Comparison of ENCODE assay signal across 2 cellular contexts in the genomic region with DNA sequence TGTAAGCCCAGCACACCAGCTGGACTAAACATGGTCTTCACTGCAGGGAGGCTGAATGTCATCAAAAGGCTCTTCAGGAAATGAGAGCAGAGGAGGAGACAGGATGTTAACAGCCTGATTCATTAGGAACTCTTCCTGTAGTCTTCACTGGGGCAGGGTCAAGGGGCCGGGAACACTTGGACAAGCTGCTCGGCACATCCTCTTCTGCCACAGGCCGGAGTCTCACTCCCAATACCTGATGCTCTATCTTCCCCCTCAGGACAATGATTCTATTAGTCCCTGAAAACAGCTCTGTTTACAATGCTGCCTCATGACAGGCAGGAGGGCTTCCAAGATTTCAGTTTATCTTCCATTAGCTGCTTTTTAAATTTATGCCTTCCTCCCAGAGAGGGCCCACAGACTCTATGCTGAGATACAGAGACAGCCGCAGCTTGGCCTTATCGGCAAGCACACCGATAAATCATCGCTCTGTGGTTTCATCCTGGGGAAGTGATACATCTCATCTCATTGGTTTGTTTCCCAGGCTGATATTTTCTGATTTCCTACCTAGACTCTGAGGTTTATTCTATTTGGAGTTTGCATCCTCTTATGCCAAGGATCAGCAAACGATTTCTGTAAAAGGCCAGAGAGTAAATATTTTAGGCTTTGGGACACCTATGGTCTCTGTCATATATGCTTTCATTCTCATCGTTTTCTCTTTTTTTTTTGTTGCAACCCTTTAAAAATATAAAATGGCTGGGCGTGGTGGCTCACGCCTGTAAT.
A peak's percentile ranks its signal among the peaks of the same experiment; 100 is the strongest.
TF ChIP-seq lines count a peak whose summit lies in the region.

No MANE protein-coding gene starts in this region.

TF ChIP-seq in liver, 16 proteins besides CTCF, POLR2A, EP300 and RAD21 (continued from another document):
- no peak for TF ChIP-seq GABPA (IDR thresholded peaks at IDR 0.05 in 1 of 2, conservative IDR thresholded peaks at IDR 0.05 in 1 of 2)
- no peak for TF ChIP-seq FOXA1 (IDR thresholded peaks at IDR 0.05)
- TF ChIP-seq JUND (IDR thresholded peaks at IDR 0.05): no peak
- TF ChIP-seq, protein P1, sequence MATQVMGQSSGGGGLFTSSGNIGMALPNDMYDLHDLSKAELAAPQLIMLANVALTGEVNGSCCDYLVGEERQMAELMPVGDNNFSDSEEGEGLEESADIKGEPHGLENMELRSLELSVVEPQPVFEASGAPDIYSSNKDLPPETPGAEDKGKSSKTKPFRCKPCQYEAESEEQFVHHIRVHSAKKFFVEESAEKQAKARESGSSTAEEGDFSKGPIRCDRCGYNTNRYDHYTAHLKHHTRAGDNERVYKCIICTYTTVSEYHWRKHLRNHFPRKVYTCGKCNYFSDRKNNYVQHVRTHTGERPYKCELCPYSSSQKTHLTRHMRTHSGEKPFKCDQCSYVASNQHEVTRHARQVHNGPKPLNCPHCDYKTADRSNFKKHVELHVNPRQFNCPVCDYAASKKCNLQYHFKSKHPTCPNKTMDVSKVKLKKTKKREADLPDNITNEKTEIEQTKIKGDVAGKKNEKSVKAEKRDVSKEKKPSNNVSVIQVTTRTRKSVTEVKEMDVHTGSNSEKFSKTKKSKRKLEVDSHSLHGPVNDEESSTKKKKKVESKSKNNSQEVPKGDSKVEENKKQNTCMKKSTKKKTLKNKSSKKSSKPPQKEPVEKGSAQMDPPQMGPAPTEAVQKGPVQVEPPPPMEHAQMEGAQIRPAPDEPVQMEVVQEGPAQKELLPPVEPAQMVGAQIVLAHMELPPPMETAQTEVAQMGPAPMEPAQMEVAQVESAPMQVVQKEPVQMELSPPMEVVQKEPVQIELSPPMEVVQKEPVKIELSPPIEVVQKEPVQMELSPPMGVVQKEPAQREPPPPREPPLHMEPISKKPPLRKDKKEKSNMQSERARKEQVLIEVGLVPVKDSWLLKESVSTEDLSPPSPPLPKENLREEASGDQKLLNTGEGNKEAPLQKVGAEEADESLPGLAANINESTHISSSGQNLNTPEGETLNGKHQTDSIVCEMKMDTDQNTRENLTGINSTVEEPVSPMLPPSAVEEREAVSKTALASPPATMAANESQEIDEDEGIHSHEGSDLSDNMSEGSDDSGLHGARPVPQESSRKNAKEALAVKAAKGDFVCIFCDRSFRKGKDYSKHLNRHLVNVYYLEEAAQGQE (IDR thresholded peaks at IDR 0.05): no peak
- TF ChIP-seq EGR1 (IDR thresholded peaks at IDR 0.05; ENCODE audit: low read depth in 2 of 2): no peak
- no peak for TF ChIP-seq YY1 (IDR thresholded peaks at IDR 0.05)
- TF ChIP-seq FOXA2 (IDR thresholded peaks at IDR 0.05): no peak
- TF ChIP-seq, protein P2, sequence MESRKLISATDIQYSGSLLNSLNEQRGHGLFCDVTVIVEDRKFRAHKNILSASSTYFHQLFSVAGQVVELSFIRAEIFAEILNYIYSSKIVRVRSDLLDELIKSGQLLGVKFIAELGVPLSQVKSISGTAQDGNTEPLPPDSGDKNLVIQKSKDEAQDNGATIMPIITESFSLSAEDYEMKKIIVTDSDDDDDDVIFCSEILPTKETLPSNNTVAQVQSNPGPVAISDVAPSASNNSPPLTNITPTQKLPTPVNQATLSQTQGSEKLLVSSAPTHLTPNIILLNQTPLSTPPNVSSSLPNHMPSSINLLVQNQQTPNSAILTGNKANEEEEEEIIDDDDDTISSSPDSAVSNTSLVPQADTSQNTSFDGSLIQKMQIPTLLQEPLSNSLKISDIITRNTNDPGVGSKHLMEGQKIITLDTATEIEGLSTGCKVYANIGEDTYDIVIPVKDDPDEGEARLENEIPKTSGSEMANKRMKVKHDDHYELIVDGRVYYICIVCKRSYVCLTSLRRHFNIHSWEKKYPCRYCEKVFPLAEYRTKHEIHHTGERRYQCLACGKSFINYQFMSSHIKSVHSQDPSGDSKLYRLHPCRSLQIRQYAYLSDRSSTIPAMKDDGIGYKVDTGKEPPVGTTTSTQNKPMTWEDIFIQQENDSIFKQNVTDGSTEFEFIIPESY (IDR thresholded peaks at IDR 0.05): no peak
- TF ChIP-seq NR2F2 (IDR thresholded peaks at IDR 0.05): peak; percentile 78
- TF ChIP-seq SP1 (IDR thresholded peaks at IDR 0.05): peak; percentile 14
- TF ChIP-seq HNF4A (conservative IDR thresholded peaks at IDR 0.05): no peak
- TF ChIP-seq TAF1 (conservative IDR thresholded peaks at IDR 0.05): no peak
- TF ChIP-seq, protein P3, sequence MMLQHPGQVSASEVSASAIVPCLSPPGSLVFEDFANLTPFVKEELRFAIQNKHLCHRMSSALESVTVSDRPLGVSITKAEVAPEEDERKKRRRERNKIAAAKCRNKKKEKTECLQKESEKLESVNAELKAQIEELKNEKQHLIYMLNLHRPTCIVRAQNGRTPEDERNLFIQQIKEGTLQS (IDR thresholded peaks at IDR 0.05): no peak

TF ChIP-seq in K562, 482 proteins besides CTCF, POLR2A, EP300 and RAD21 (continues in another document):
- TF ChIP-seq, protein P4, sequence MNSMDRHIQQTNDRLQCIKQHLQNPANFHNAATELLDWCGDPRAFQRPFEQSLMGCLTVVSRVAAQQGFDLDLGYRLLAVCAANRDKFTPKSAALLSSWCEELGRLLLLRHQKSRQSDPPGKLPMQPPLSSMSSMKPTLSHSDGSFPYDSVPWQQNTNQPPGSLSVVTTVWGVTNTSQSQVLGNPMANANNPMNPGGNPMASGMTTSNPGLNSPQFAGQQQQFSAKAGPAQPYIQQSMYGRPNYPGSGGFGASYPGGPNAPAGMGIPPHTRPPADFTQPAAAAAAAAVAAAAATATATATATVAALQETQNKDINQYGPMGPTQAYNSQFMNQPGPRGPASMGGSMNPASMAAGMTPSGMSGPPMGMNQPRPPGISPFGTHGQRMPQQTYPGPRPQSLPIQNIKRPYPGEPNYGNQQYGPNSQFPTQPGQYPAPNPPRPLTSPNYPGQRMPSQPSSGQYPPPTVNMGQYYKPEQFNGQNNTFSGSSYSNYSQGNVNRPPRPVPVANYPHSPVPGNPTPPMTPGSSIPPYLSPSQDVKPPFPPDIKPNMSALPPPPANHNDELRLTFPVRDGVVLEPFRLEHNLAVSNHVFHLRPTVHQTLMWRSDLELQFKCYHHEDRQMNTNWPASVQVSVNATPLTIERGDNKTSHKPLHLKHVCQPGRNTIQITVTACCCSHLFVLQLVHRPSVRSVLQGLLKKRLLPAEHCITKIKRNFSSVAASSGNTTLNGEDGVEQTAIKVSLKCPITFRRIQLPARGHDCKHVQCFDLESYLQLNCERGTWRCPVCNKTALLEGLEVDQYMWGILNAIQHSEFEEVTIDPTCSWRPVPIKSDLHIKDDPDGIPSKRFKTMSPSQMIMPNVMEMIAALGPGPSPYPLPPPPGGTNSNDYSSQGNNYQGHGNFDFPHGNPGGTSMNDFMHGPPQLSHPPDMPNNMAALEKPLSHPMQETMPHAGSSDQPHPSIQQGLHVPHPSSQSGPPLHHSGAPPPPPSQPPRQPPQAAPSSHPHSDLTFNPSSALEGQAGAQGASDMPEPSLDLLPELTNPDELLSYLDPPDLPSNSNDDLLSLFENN (IDR thresholded peaks at IDR 0.05; ENCODE audit: low read depth in 2 of 2, low read length in 2 of 2): 0 out of 4 replicates have a peak, but pooled peaks of 1 of the 2 experiments have one; percentile 32
- TF ChIP-seq CBX5 (IDR thresholded peaks at IDR 0.05; ENCODE audit: borderline replicate concordance, low read depth) (no peak), FOXA3 (CRISPR knock-in tag; conservative IDR thresholded peaks at IDR 0.05 in 1 of 2, IDR thresholded peaks at IDR 0.05 in 1 of 2) (peak in 1 of 2 experiments; percentile 68; a peak in 2 of 4 replicates), NR2F6 (CRISPR knock-in tag; IDR thresholded peaks at IDR 0.05) (no peak), BACH1 (tag; IDR thresholded peaks at IDR 0.05) (no peak), ZNF766 (CRISPR knock-in tag; conservative IDR thresholded peaks at IDR 0.05) (peak; percentile 95), CTBP1 (IDR thresholded peaks at IDR 0.05; ENCODE audit: borderline replicate concordance) (peak; percentile 52), ESRRA (IDR thresholded peaks at IDR 0.05; ENCODE audit: borderline replicate concordance, low read depth) (peak; percentile 74; the same call in 1 of the 2 replicates), DACH1 (IDR thresholded peaks at IDR 0.05; ENCODE audit: partially characterized antibody) (peak; percentile 67), SOX6 (IDR thresholded peaks at IDR 0.05) (peak; percentile 69), TAL1 (IDR thresholded peaks at IDR 0.05) (peak; percentile 78), ZFP36 (IDR thresholded peaks at IDR 0.05; ENCODE audit: low read depth, low read length, partially characterized antibody) (peak; percentile 17), POU5F1 (IDR thresholded peaks at IDR 0.05; ENCODE audit: borderline replicate concordance, low read depth, low read length, partially characterized antibody) (no peak), SPI1 (IDR thresholded peaks at IDR 0.05; ENCODE audit: borderline replicate concordance, low read depth, low read length) (peak; percentile 35; the same call in 1 of the 2 replicates), NCOR1 (IDR thresholded peaks at IDR 0.05) (peak; percentile 65), NFIC (IDR thresholded peaks at IDR 0.05) (peak; percentile 64), ATF7 (IDR thresholded peaks at IDR 0.05) (no peak), ZNF644 (tag; IDR thresholded peaks at IDR 0.05; ENCODE audit: low read depth) (peak; percentile 65; the same call in 1 of the 2 replicates), KLF16 (IDR thresholded peaks at IDR 0.05) (peak; percentile 65), ZNF584 (CRISPR knock-in tag; IDR thresholded peaks at IDR 0.05; ENCODE audit: low read depth) (0 out of 2 replicates have a peak, but pooled peaks have one; percentile 38), TEAD4 (IDR thresholded peaks at IDR 0.05; ENCODE audit: low read length) (peak; percentile 87), TEAD4 (CRISPR knock-in tag; IDR thresholded peaks at IDR 0.05; ENCODE audit: borderline replicate concordance) (no peak), KDM1A (IDR thresholded peaks at IDR 0.05) (peak; percentile 93 to 96), TRIM28 (IDR thresholded peaks at IDR 0.05) (no peak), SMARCE1 (IDR thresholded peaks at IDR 0.05) (peak; percentile 53; the same call in 1 of the 2 replicates)
- TF ChIP-seq, protein P5, sequence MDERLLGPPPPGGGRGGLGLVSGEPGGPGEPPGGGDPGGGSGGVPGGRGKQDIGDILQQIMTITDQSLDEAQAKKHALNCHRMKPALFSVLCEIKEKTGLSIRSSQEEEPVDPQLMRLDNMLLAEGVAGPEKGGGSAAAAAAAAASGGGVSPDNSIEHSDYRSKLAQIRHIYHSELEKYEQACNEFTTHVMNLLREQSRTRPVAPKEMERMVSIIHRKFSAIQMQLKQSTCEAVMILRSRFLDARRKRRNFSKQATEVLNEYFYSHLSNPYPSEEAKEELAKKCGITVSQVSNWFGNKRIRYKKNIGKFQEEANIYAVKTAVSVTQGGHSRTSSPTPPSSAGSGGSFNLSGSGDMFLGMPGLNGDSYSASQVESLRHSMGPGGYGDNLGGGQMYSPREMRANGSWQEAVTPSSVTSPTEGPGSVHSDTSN (CRISPR knock-in tag; IDR thresholded peaks at IDR 0.05; ENCODE audit: low read depth): no peak
- TF ChIP-seq, protein P5 (tag; conservative IDR thresholded peaks at IDR 0.05; ENCODE audit: low read depth): peak; percentile 96
- TF ChIP-seq, protein P6, sequence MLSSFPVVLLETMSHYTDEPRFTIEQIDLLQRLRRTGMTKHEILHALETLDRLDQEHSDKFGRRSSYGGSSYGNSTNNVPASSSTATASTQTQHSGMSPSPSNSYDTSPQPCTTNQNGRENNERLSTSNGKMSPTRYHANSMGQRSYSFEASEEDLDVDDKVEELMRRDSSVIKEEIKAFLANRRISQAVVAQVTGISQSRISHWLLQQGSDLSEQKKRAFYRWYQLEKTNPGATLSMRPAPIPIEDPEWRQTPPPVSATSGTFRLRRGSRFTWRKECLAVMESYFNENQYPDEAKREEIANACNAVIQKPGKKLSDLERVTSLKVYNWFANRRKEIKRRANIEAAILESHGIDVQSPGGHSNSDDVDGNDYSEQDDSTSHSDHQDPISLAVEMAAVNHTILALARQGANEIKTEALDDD (IDR thresholded peaks at IDR 0.05): no peak
- TF ChIP-seq, protein P7, sequence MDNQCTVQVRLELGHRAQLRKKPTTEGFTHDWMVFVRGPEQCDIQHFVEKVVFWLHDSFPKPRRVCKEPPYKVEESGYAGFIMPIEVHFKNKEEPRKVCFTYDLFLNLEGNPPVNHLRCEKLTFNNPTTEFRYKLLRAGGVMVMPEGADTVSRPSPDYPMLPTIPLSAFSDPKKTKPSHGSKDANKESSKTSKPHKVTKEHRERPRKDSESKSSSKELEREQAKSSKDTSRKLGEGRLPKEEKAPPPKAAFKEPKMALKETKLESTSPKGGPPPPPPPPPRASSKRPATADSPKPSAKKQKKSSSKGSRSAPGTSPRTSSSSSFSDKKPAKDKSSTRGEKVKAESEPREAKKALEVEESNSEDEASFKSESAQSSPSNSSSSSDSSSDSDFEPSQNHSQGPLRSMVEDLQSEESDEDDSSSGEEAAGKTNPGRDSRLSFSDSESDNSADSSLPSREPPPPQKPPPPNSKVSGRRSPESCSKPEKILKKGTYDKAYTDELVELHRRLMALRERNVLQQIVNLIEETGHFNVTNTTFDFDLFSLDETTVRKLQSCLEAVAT (IDR thresholded peaks at IDR 0.05): peak in 1 of 2 experiments; percentile 43; a peak in 1 of 4 replicates
- TF ChIP-seq, protein P8, sequence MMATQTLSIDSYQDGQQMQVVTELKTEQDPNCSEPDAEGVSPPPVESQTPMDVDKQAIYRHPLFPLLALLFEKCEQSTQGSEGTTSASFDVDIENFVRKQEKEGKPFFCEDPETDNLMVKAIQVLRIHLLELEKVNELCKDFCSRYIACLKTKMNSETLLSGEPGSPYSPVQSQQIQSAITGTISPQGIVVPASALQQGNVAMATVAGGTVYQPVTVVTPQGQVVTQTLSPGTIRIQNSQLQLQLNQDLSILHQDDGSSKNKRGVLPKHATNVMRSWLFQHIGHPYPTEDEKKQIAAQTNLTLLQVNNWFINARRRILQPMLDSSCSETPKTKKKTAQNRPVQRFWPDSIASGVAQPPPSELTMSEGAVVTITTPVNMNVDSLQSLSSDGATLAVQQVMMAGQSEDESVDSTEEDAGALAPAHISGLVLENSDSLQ (IDR thresholded peaks at IDR 0.05): peak; percentile 87
- TF ChIP-seq, protein P9, sequence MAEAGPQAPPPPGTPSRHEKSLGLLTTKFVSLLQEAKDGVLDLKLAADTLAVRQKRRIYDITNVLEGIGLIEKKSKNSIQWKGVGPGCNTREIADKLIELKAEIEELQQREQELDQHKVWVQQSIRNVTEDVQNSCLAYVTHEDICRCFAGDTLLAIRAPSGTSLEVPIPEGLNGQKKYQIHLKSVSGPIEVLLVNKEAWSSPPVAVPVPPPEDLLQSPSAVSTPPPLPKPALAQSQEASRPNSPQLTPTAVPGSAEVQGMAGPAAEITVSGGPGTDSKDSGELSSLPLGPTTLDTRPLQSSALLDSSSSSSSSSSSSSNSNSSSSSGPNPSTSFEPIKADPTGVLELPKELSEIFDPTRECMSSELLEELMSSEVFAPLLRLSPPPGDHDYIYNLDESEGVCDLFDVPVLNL (CRISPR knock-in tag; IDR thresholded peaks at IDR 0.05; ENCODE audit: low read depth): no peak
